ENCODE assay signal across 11 cellular contexts in the genomic region with DNA sequence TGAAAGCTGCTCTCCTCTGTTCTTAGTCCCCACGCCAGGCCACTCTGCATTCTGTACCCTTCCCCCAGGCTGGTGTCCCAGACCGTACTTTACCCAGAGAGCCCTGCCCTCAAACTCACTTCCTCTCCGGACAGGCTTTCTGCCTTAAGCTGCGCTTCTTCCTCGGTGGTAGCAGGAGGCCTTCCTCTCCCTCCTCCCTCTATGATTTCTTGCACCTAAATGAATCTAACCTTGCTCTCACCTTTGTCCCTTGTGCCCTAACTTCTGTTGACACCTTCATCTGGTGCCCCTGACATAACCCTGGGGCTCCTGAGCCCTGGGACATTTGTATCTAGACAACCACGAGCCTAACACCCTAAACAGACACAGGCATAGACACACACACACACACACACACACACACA. TPM values are rescaled to one million over a fixed set of nuclear protein-coding genes. Genes with fewer than 3 reads are reported as not detected.
DNase-seq lines count a peak whose midpoint lies in the region; ATAC-seq lines count a peak whose summit lies in the region.
"Had no signal": no experiment of that assay in that cellular context is flagged by ENCODE, and none has a peak within 500 bp of the region (broad histone marks: within the 10 kb centered on the region; RNA-seq: fewer than 3 reads in every experiment).

No MANE protein-coding gene starts in this region.

- H3K9ac ChIP-seq in duodenal mucosa (ENCODE audit: low read depth in 1 of 2, low read length in 2 of 2), result peak overlapping the region; percentile 1 to 43

- H3K27ac ChIP-seq in duodenal mucosa (ENCODE audit: low read depth, low read length), result no peak overlapping the region

- H3K36me3 Mint-ChIP-seq in activated CD4-positive, alpha-beta T cell treated with anti-CD3 and anti-CD28 coated beads, Interleukin-2, amount 10 ng/mL, durations not matched to agents 7 days and 5 days (ENCODE audit: low read depth), result peaks cover 19% of the 10 kb centered on the region
- H3K36me3 Mint-ChIP-seq in stimulated activated memory B cell treated with anti-CD40 and anti-IgM and Interleukin-4, amounts not matched to agents 10 μg/mL and 1 μg/mL and 100 μg/mL, for 72 hours, result peaks cover 6% of the 10 kb centered on the region

- no peak for DNase-seq in activated CD4-positive, alpha-beta T cell treated with anti-CD3 and anti-CD28 coated beads, Interleukin-2, amount 10 ng/mL, durations not matched to agents 7 days and 5 days
- DNase-seq in activated CD4-positive, alpha-beta T cell treated with anti-CD3 and anti-CD28 coated beads, Interleukin-2, amount 50 U/mL, for 4 hours, result no peak
- DNase-seq in NOMO-1 treated with DMSO at 0.1 percent for 48 hours (lab: John Stamatoyannopoulos, UW; ENCODE audit: unreplicated experiment) (peak; percentile 78), NCI-H69 (lab: John Stamatoyannopoulos, UW) (no peak), amniotic stem cell (lab: John Stamatoyannopoulos, UW) (no peak)
- DNase-seq: ACHN, T1000 had no signal

- H3K36me3 ChIP-seq in duodenal mucosa (ENCODE audit: control insufficient read depth in 1 of 2, insufficient read depth in 2 of 2, low read length in 2 of 2), result no peaks in the 10 kb centered on the region

- POLR2A ChIA-PET in activated CD4-positive, alpha-beta T cell treated with anti-CD3 and anti-CD28 coated beads, Interleukin-2, amount 10 ng/mL, durations not matched to agents 7 days and 5 days (lab: Charles Lee), result interaction anchor here (0.6 to 1.0 kb wide), 2 partner anchors 15 to 20 kb away, joined by 4 to 7 read pairs; no protein-coding TSS in a partner anchor

- peaks cover 10 to 11% of the 10 kb centered on the region in 2 donors for H3K4me1 ChIP-seq in duodenal mucosa (ENCODE audit: control insufficient read depth in 1 of 2, insufficient read depth in 2 of 2, low read length in 2 of 2)

- H3K4me1 Mint-ChIP-seq in activated CD4-positive, alpha-beta T cell treated with anti-CD3 and anti-CD28 coated beads, Interleukin-2, amount 10 ng/mL, durations not matched to agents 7 days and 5 days, result peaks cover 65% of the 10 kb centered on the region
- H3K4me1 Mint-ChIP-seq in stimulated activated memory B cell treated with anti-CD40 and anti-IgM and Interleukin-4, amounts not matched to agents 10 μg/mL and 1 μg/mL and 100 μg/mL, for 72 hours, result peaks cover 68% of the 10 kb centered on the region

- peak overlapping the region; percentile 74 for H3K4me3 Mint-ChIP-seq in activated CD4-positive, alpha-beta T cell treated with anti-CD3 and anti-CD28 coated beads, Interleukin-2, amount 10 ng/mL, durations not matched to agents 7 days and 5 days
- H3K4me3 Mint-ChIP-seq in stimulated activated memory B cell treated with anti-CD40 and anti-IgM and Interleukin-4, amounts not matched to agents 10 μg/mL and 1 μg/mL and 100 μg/mL, for 72 hours, result peak overlapping the region; percentile 90

- no peaks in the 10 kb centered on the region for H3K27me3 Mint-ChIP-seq in activated CD4-positive, alpha-beta T cell treated with anti-CD3 and anti-CD28 coated beads, Interleukin-2, amount 10 ng/mL, durations not matched to agents 7 days and 5 days
- H3K27me3 Mint-ChIP-seq in stimulated activated memory B cell treated with anti-CD40 and anti-IgM and Interleukin-4, amounts not matched to agents 10 μg/mL and 1 μg/mL and 100 μg/mL, for 72 hours, result no peaks in the 10 kb centered on the region

- H3K27ac Mint-ChIP-seq in activated CD4-positive, alpha-beta T cell treated with anti-CD3 and anti-CD28 coated beads, Interleukin-2, amount 10 ng/mL, durations not matched to agents 7 days and 5 days, result peak overlapping the region; percentile 90
- peak overlapping the region; percentile 99 for H3K27ac Mint-ChIP-seq in stimulated activated memory B cell treated with anti-CD40 and anti-IgM and Interleukin-4, amounts not matched to agents 10 μg/mL and 1 μg/mL and 100 μg/mL, for 72 hours

- peak overlapping the region; percentile 8 to 12 for H3K4me3 ChIP-seq in duodenal mucosa (ENCODE audit: low read depth in 1 of 2, low read length in 2 of 2)

- no peaks in the 10 kb centered on the region for H3K27me3 ChIP-seq in duodenal mucosa (ENCODE audit: control insufficient read depth in 1 of 2, insufficient read depth in 2 of 2, low read length in 2 of 2)

- no peaks in the 10 kb centered on the region for H3K9me3 Mint-ChIP-seq in activated CD4-positive, alpha-beta T cell treated with anti-CD3 and anti-CD28 coated beads, Interleukin-2, amount 10 ng/mL, durations not matched to agents 7 days and 5 days
- H3K9me3 Mint-ChIP-seq in stimulated activated memory B cell treated with anti-CD40 and anti-IgM and Interleukin-4, amounts not matched to agents 10 μg/mL and 1 μg/mL and 100 μg/mL, for 72 hours, result no peaks in the 10 kb centered on the region

- CTCF ChIA-PET in activated CD4-positive, alpha-beta T cell treated with anti-CD3 and anti-CD28 coated beads, Interleukin-2, amount 10 ng/mL, durations not matched to agents 7 days and 5 days (lab: Charles Lee), result interaction anchor here (0.8 to 2.2 kb wide), 8 partner anchors 8 to 101 kb away, joined by 3 to 9 read pairs (median 6); no protein-coding TSS in a partner anchor

- peak; percentile 81 for ATAC-seq in stimulated activated memory B cell treated with anti-CD40 and anti-IgM and Interleukin-4, amounts not matched to agents 10 μg/mL and 1 μg/mL and 100 μg/mL, for 72 hours
- ATAC-seq in GM18868 (IDR thresholded peaks at IDR 0.05; ENCODE audit: unreplicated experiment), result no peak

- H3K9me3 ChIP-seq in duodenal mucosa (ENCODE audit: control insufficient read depth in 1 of 2, low read length in 2 of 2), result no peaks in the 10 kb centered on the region

RNA-seq across cellular contexts. Expression of gene CEACAM21, which starts 29.6 kb away (rescaled TPM):
- total RNA-seq in activated CD4-positive, alpha-beta T cell treated with anti-CD3 and anti-CD28 coated beads, Interleukin-2, amount 10 ng/mL, durations not matched to agents 7 days and 5 days, result 10 to 100 TPM; 72.0 to 78.3 TPM
- total RNA-seq: LHCN-M2 had no signal
